In the genomic region with DNA sequence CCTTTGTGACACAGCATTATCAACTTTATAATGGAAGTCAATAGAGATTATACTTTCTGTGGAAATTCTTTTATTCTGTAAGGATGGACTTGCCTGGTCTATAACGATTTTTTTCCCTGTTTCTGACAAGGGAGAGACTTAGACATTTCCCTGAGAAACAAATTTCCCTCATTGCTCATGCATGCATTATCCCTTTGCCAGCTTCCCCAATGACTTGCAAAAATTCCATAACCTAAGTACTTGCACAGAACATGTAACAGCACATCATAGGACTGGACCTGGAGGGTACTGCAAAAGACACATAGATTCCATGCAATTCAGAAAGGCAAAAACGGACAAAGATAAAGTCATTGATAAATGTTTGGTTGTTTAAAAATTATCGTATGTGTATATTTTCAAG, we compare ENCODE assay signal across 24 cellular contexts.
"Had no signal": no experiment of that assay in that cellular context is flagged by ENCODE, and none has a peak within 500 bp of the region (broad histone marks: within the 10 kb centered on the region; RNA-seq: fewer than 3 reads in every experiment).

No MANE protein-coding gene starts in this region.

- H3K4me1 ChIP-seq: heart left ventricle, left lung, tibial artery, upper lobe of right lung had no signal

- H3K4me3 ChIP-seq: heart left ventricle, left lung, lung, mucosa of descending colon, smooth muscle cell, stomach, tibial artery, upper lobe of right lung had no signal

- H3K9me3 ChIP-seq: heart left ventricle, left lung, mucosa of descending colon, stomach, tibial artery, upper lobe of right lung had no signal

- FAIRE-seq: astrocyte had no signal

- H3K27ac ChIP-seq: heart left ventricle, left lung, stomach, tibial artery, upper lobe of right lung had no signal

- DNase-seq: activated B cell treated with CpG ODN at 0.5 μM for 24 hours; activated CD4-positive, alpha-beta T cell treated with anti-CD3 and anti-CD28 coated beads, Interleukin-2, amount 50 U/mL, for 1 hour; activated CD8-positive, alpha-beta T cell treated with anti-CD3 and anti-CD28 coated beads for 36 hours; activated gamma-delta T cell treated with Interleukin-2 at 50 U/mL for 16 hours; activated naive CD4-positive, alpha-beta T cell treated with anti-CD3 and anti-CD28 coated beads, Interleukin-2, amount 50 U/mL, for 16 hours; activated T-cell treated with anti-CD3 and anti-CD28 coated beads, Interleukin-2, amount 50 U/mL, for 4 hours; amniotic stem cell; endodermal cell; heart left ventricle; left lung; mucosa of descending colon; stimulated activated CD4-positive, alpha-beta T cell treated with anti-CD3 and anti-CD28 coated beads, Interleukin-15, amount 100 ng/mL, for 24 hours; stimulated activated CD4-positive, alpha-beta T cell treated with anti-CD3 and anti-CD28 coated beads, Interleukin-2, amount 100 ng/mL, for 24 hours; stimulated activated naive B cell treated with anti-CD40 and anti-IgM and Interleukin-4, amounts not matched to agents 10 μg/mL and 1 μg/mL and 100 μg/mL, for 72 hours; stomach; T-helper 1 cell; tibial artery; upper lobe of right lung had no signal

- H3K36me3 ChIP-seq: heart left ventricle, left lung, upper lobe of right lung had no signal

- ATAC-seq: activated CD8-positive, alpha-beta T cell treated with anti-CD3 and anti-CD28 coated beads for 36 hours; activated T-cell treated with anti-CD3 and anti-CD28 coated beads, Interleukin-2, amount 50 U/mL, for 4 hours; activated T-helper 17 cell treated with anti-CD3 and anti-CD28 coated beads, Interleukin-2, amount 50 U/mL, for 72 hours; heart left ventricle; left lung; natural killer cell treated with Interleukin-12 subunit alpha and Interleukin-12 subunit beta and Interleukin-15 and Interleukin-18, amount 100 ng/mL, for 72 hours; sciatic nerve; stimulated activated naive B cell treated with anti-CD40 and anti-IgM and Interleukin-4, amounts not matched to agents 10 μg/mL and 1 μg/mL and 100 μg/mL, for 72 hours; upper lobe of right lung had no signal

- H3K27me3 ChIP-seq: heart left ventricle, left lung, stomach, tibial artery, upper lobe of right lung had no signal

- H3K4me2 ChIP-seq: smooth muscle cell had no signal
